ENCODE assay signal across 14 cellular contexts in genomic region chr14:61153436-61153835, GRCh38.
DNase-seq lines count a peak whose midpoint lies in the region; ATAC-seq and TF ChIP-seq lines count a peak whose summit lies in the region.
"Had no signal": no experiment of that assay in that cellular context is flagged by ENCODE, and none has a peak within 500 bp of the region (broad histone marks: within the 10 kb centered on the region; RNA-seq: fewer than 3 reads in every experiment).

No MANE protein-coding gene starts in this region.

- TF ChIP-seq POLR2A in vagina (IDR thresholded peaks at IDR 0.05) (no peak), gastrocnemius medialis (IDR thresholded peaks at IDR 0.05) (no peak)

- no peaks in the 10 kb centered on the region for H4K20me1 ChIP-seq in mammary epithelial cell (ENCODE audit: insufficient read depth, low read length)

- intact Hi-C loops in mammary epithelial cell (cut with micrococcal nuclease) (no loop called here), vagina (cut with DNase I) (no loop called here), gastrocnemius medialis (cut with DNase I; ENCODE audit: low total_unique reads) (no loop called here)

- BruUV-seq in mammary epithelial cell (replicated peaks; lab: Mats Ljungman, UMichigan) = no TSS peak

- H3K36me3 ChIP-seq in mammary epithelial cell (ENCODE audit: insufficient read depth, low read length) (no peaks in the 10 kb centered on the region), mesendoderm (ENCODE audit: control insufficient read depth, insufficient read depth, low read length) (no peaks in the 10 kb centered on the region), vagina (no peaks in the 10 kb centered on the region), gastrocnemius medialis (no peaks in the 10 kb centered on the region)
- H3K36me3 ChIP-seq: spleen had no signal

- no peak overlapping the region for H3K23ac ChIP-seq in mesendoderm (ENCODE audit: low read length)

- dilution Hi-C loops in mammary epithelial cell (cut with HindIII; ENCODE audit: low sequenced_read_pairs) = no loop called here

- H3K56ac ChIP-seq in mesendoderm (ENCODE audit: low read length) = no peak overlapping the region

- H3K79me2 ChIP-seq in mammary epithelial cell (ENCODE audit: insufficient read depth, low read length) (no peaks in the 10 kb centered on the region), mesendoderm (ENCODE audit: control insufficient read depth, insufficient read depth, low read length) (no peaks in the 10 kb centered on the region)

- in situ Hi-C loops in mammary epithelial cell (cut with MboI; ENCODE audit: low sequenced_read_pairs in 2 of 2) (no loop called here), gastrocnemius medialis (cut with MboI; ENCODE audit: low sequenced_read_pairs in 4 of 4) (no loop called here)

- no peak overlapping the region for H2AK5ac ChIP-seq in mesendoderm (ENCODE audit: low read length)

- DNase-seq in Ammon's horn (ENCODE audit: low spot score) = peak; percentile 16
- peak; percentile 39 for DNase-seq in NCI-H1694 treated with DMSO at 0.1 percent for 48 hours (lab: John Stamatoyannopoulos, UW)
- peak; percentile 45 for DNase-seq in mammary epithelial cell
- DNase-seq in mesendoderm = peak; percentile 77
- DNase-seq in vagina (ENCODE audit: extremely low spot score in 2 of 2) = no peak
- no peak for DNase-seq in activated CD4-positive, alpha-beta T cell treated with anti-CD3 and anti-CD28 coated beads, Interleukin-2, amount 50 U/mL, for 4 hours
- DNase-seq in gastrocnemius medialis = no peak
- DNase-seq: activated naive CD8-positive, alpha-beta T cell treated with anti-CD3 and anti-CD28 coated beads for 36 hours; AML-193; naive B cell; NCI-H1436; spleen had no signal

- H2BK120ac ChIP-seq in mesendoderm (ENCODE audit: low read depth, low read length) = no peak overlapping the region

- no peak overlapping the region for H4K5ac ChIP-seq in mesendoderm (ENCODE audit: low read length)

- H3K27me3 ChIP-seq in mammary epithelial cell (ENCODE audit: insufficient read depth, low read length) (no peaks in the 10 kb centered on the region), mesendoderm (ENCODE audit: insufficient read depth, low read length, poor library complexity) (no peaks in the 10 kb centered on the region), vagina (no peaks in the 10 kb centered on the region), gastrocnemius medialis (no peaks in the 10 kb centered on the region)
- H3K27me3 ChIP-seq: spleen had no signal

- H3K9me3 ChIP-seq in mammary epithelial cell (replicated peaks; ENCODE audit: insufficient read depth, low read length) = no peaks in the 10 kb centered on the region
- H3K9me3 ChIP-seq in vagina = no peaks in the 10 kb centered on the region
- H3K9me3 ChIP-seq in gastrocnemius medialis = no peaks in the 10 kb centered on the region
- H3K9me3 ChIP-seq: spleen had no signal

- no peak overlapping the region for H4K8ac ChIP-seq in mesendoderm (ENCODE audit: low read depth, low read length)

- ATAC-seq in HG03469 (IDR thresholded peaks at IDR 0.05; ENCODE audit: unreplicated experiment) (no peak), gastrocnemius medialis (no peak)
- ATAC-seq: Panc1 had no signal

- no peak overlapping the region for H2BK5ac ChIP-seq in mesendoderm (ENCODE audit: low read length)

- CTCF ChIA-PET in mammary epithelial cell (lab: Charles Lee; ENCODE audit: low non-redundant PET) = no interaction called here

- H3K4me2 ChIP-seq in mammary epithelial cell (ENCODE audit: insufficient read depth, low read depth, low read length) (no peak overlapping the region), mesendoderm (ENCODE audit: low read length) (no peak overlapping the region)

- no peak overlapping the region for H3K4ac ChIP-seq in mesendoderm (ENCODE audit: low read depth, low read length)

- H3K79me1 ChIP-seq in mesendoderm (ENCODE audit: low read length) = no peaks in the 10 kb centered on the region

- 22% methylated on average over 3 of the region's 3 CpGs for WGBS in mammary epithelial cell (ENCODE audit: low coverage, missing lambda C conversion rate)
- WGBS in mesendoderm (ENCODE audit: extremely low coverage, insufficient coverage, low lambda C conversion rate) = no CpG with 5 or more reads among the region's 3 CpGs

- peak overlapping the region; percentile 70 for H2AFZ ChIP-seq in mammary epithelial cell (ENCODE audit: low read depth, low read length)

- H2BK15ac ChIP-seq in mesendoderm (replicated peaks; ENCODE audit: low read depth) = no peak overlapping the region

- H3K4me3 ChIP-seq in mammary epithelial cell (replicated peaks in 1 of 3; ENCODE audit: insufficient read depth in 1 of 3, low read depth in 2 of 3, low read length in 3 of 3) (no peak overlapping the region), mesendoderm (ENCODE audit: low read length) (no peak overlapping the region), vagina (no peak overlapping the region), gastrocnemius medialis (no peak overlapping the region)
- H3K4me3 ChIP-seq: spleen had no signal

- H3K4me1 ChIP-seq in mammary epithelial cell (ENCODE audit: insufficient read depth, low read length) = peaks cover 27% of the 10 kb centered on the region
- H3K4me1 ChIP-seq in mesendoderm (ENCODE audit: control insufficient read depth, low read depth, low read length) = peaks cover 10% of the 10 kb centered on the region
- no peaks in the 10 kb centered on the region for H3K4me1 ChIP-seq in vagina
- peaks cover 2 to 4% of the 10 kb centered on the region in 2 donors for H3K4me1 ChIP-seq in gastrocnemius medialis
- H3K4me1 ChIP-seq: spleen had no signal

- TF ChIP-seq CTCF in mammary epithelial cell (conservative IDR thresholded peaks at IDR 0.05 in 1 of 2, IDR thresholded peaks at IDR 0.05 in 1 of 2; ENCODE audit: extremely low read depth in 1 of 2, insufficient read depth in 1 of 2, low read depth in 1 of 2, low read length in 2 of 2) = no peak
- TF ChIP-seq CTCF in vagina (IDR thresholded peaks at IDR 0.05) = no peak
- TF ChIP-seq CTCF in gastrocnemius medialis (IDR thresholded peaks at IDR 0.05 in 4 of 5, conservative IDR thresholded peaks at IDR 0.05 in 1 of 5) = no peak

- H3K9ac ChIP-seq in mammary epithelial cell (ENCODE audit: insufficient read depth, low read length) = no peak overlapping the region
- H3K9ac ChIP-seq in mesendoderm (ENCODE audit: low read length) = no peak overlapping the region

- no peak overlapping the region for H3K18ac ChIP-seq in mesendoderm (ENCODE audit: low read length)

- H3K27ac ChIP-seq in mammary epithelial cell (ENCODE audit: insufficient read depth, low read depth, low read length) = no peak overlapping the region
- H3K27ac ChIP-seq in mesendoderm (ENCODE audit: low read depth, low read length) = peak overlapping the region; percentile 66
- H3K27ac ChIP-seq in vagina = no peak overlapping the region
- no peak overlapping the region for H3K27ac ChIP-seq in gastrocnemius medialis
- H3K27ac ChIP-seq: spleen had no signal

Comparison
In these comparisons a context has a peak if more than half of its experiments do, and no peak if none do; other contexts are left out.
1. DNase-seq: peak in Ammon's horn (single experiment), NCI-H1694 treated with DMSO at 0.1 percent for 48 hours (single experiment), mammary epithelial cell (single experiment) and mesendoderm (single experiment); none in vagina (0 of 2), activated CD4-positive, alpha-beta T cell treated with anti-CD3 and anti-CD28 coated beads, Interleukin-2, amount 50 U/mL, for 4 hours (0 of 2) and gastrocnemius medialis (0 of 2).